1 cellular context compared by ENCODE assay signal in genomic region chr1:20167126-20167525, GRCh38.
TF ChIP-seq lines count a peak whose summit lies in the region.

No MANE protein-coding gene starts in this region.

TF ChIP-seq in K562, 482 proteins besides CTCF, POLR2A, EP300 and RAD21 (continued from another document):
- no peak for TF ChIP-seq CUX1 (CRISPR knock-in tag; IDR thresholded peaks at IDR 0.05)
